Comparison of ENCODE assay signal across 29 cellular contexts in genomic region chr17:31513731-31514427, GRCh38.
DNase-seq lines count a peak whose midpoint lies in the region; ATAC-seq and TF ChIP-seq lines count a peak whose summit lies in the region.
"Had no signal": no experiment of that assay in that cellular context is flagged by ENCODE, and none has a peak within 500 bp of the region (broad histone marks: within the 10 kb centered on the region; RNA-seq: fewer than 3 reads in every experiment).

No MANE protein-coding gene starts in this region.

- DNase-seq in CD4-positive, CD25-positive, alpha-beta regulatory T cell: no peak
- DNase-seq in WTC11 (ENCODE audit: low spot score): no peak
- DNase-seq in natural killer cell: no peak
- DNase-seq in NCI-H82 treated with DMSO at 0.1 percent for 48 hours (lab: John Stamatoyannopoulos, UW; ENCODE audit: unreplicated experiment): no peak
- no peak for DNase-seq in adrenal gland
- DNase-seq: activated CD4-positive, alpha-beta memory T cell treated with anti-CD3 and anti-CD28 coated beads, Interleukin-2, amount 10 ng/mL, durations not matched to agents 7 days and 5 days; activated CD4-positive, CD25-positive, alpha-beta regulatory T cell treated with anti-CD3 and anti-CD28 coated beads, Interleukin-2, amount 50 U/mL, for 72 hours; activated effector memory CD4-positive, alpha-beta T cell treated with Interleukin-2 at 50 U/mL for 16 hours; colonic mucosa; effector CD4-positive, alpha-beta T cell; GOT3; hypothalamus; KBM-7; mammary epithelial cell; NCI-H1092 treated with DMSO at 0.1 percent for 48 hours; NCI-H1930; NCI-H524 treated with DMSO at 0.1 percent for 48 hours; PC-3; stimulated activated CD4-positive, alpha-beta T cell treated with anti-CD3 and anti-CD28 coated beads, Interleukin-12 subunit alpha, Interleukin-12 subunit beta, amount 100 ng/mL, for 4 hours; stimulated activated CD4-positive, alpha-beta T cell treated with anti-CD3 and anti-CD28 coated beads, Interleukin-2, amount 100 ng/mL, for 48 hours; upper lobe of right lung had no signal

- peak overlapping the region; percentile 95 for H3K27ac ChIP-seq in BLaER1
- H3K27ac ChIP-seq in CD4-positive, CD25-positive, alpha-beta regulatory T cell (ENCODE audit: insufficient read depth, low read length, poor library complexity, severe bottlenecking): no peak overlapping the region
- no peak overlapping the region for H3K27ac ChIP-seq in adrenal gland
- H3K27ac ChIP-seq: cardiac muscle cell, colonic mucosa, upper lobe of right lung had no signal

- peak overlapping the region; percentile 80 for H3K9ac ChIP-seq in BLaER1

- H3K27me3 ChIP-seq in BLaER1 (no peaks in the 10 kb centered on the region), adrenal gland (no peaks in the 10 kb centered on the region)
- H3K27me3 ChIP-seq in CD4-positive, CD25-positive, alpha-beta regulatory T cell (ENCODE audit: control insufficient read depth, insufficient read depth, low read length): no peaks in the 10 kb centered on the region
- H3K27me3 ChIP-seq: cardiac muscle cell, colonic mucosa, upper lobe of right lung had no signal

- H3K27ac Mint-ChIP-seq in CD4-positive, CD25-positive, alpha-beta regulatory T cell: peak overlapping the region in 2 of 3 donors; percentile 14 to 47
- H3K27ac Mint-ChIP-seq in WTC11 (peak overlapping the region; percentile 78; the same call in 1 of the 2 replicates), natural killer cell (peak overlapping the region; percentile 57 to 97)
- H3K27ac Mint-ChIP-seq: activated CD4-positive, alpha-beta memory T cell treated with anti-CD3 and anti-CD28 coated beads, Interleukin-2, amount 10 ng/mL, durations not matched to agents 7 days and 5 days had no signal

- H3K4me1 ChIP-seq in BLaER1: peaks cover 86% of the 10 kb centered on the region
- H3K4me1 ChIP-seq in CD4-positive, CD25-positive, alpha-beta regulatory T cell (ENCODE audit: control insufficient read depth, insufficient read depth, low read length, poor library complexity, severe bottlenecking): peaks cover 39% of the 10 kb centered on the region
- H3K4me1 ChIP-seq in adrenal gland (replicated peaks in 1 of 2): peaks cover 0 to 18% of the 10 kb centered on the region in 2 donors
- H3K4me1 ChIP-seq: colonic mucosa had no signal

- TF ChIP-seq POLR2A in adrenal gland (IDR thresholded peaks at IDR 0.05): no peak

- WGBS in adrenal gland, 4 donors: 78 to 91% (median 87%) methylated on average over 6 to 15 of the region's 15 CpGs

- no peaks in the 10 kb centered on the region for H3K9me3 Mint-ChIP-seq in CD4-positive, CD25-positive, alpha-beta regulatory T cell
- H3K9me3 Mint-ChIP-seq in WTC11 (no peaks in the 10 kb centered on the region), natural killer cell (no peaks in the 10 kb centered on the region)
- H3K9me3 Mint-ChIP-seq: activated CD4-positive, alpha-beta memory T cell treated with anti-CD3 and anti-CD28 coated beads, Interleukin-2, amount 10 ng/mL, durations not matched to agents 7 days and 5 days; T-helper 1 cell treated with Interleukin-12 subunit alpha and Interleukin-12 subunit beta and Interleukin-4 antibody, amounts not matched to agents 30 μg/mL and 1 μg/mL, for 36 hours had no signal

- no peak for ATAC-seq in CD4-positive, CD25-positive, alpha-beta regulatory T cell (ENCODE audit: low read depth in 2 of 2)
- ATAC-seq in WTC11: no peak
- ATAC-seq in natural killer cell: no peak
- ATAC-seq in GM19455 (IDR thresholded peaks at IDR 0.05; ENCODE audit: unreplicated experiment): no peak
- no peak for ATAC-seq in GM18519 (IDR thresholded peaks at IDR 0.05; ENCODE audit: low FRiP score, unreplicated experiment)
- ATAC-seq: PC-3, sciatic nerve, SK-N-SH treated with all-trans-retinoic acid at 6 μM for 48 hours, upper lobe of right lung had no signal

- peaks cover 7% of the 10 kb centered on the region for H3K36me3 Mint-ChIP-seq in CD4-positive, CD25-positive, alpha-beta regulatory T cell
- peaks cover 10% of the 10 kb centered on the region for H3K36me3 Mint-ChIP-seq in WTC11
- no peaks in the 10 kb centered on the region for H3K36me3 Mint-ChIP-seq in natural killer cell

- no peak overlapping the region for H3K4me3 Mint-ChIP-seq in CD4-positive, CD25-positive, alpha-beta regulatory T cell
- no peak overlapping the region for H3K4me3 Mint-ChIP-seq in WTC11
- no peak overlapping the region for H3K4me3 Mint-ChIP-seq in natural killer cell
- H3K4me3 Mint-ChIP-seq: activated CD4-positive, alpha-beta memory T cell treated with anti-CD3 and anti-CD28 coated beads, Interleukin-2, amount 10 ng/mL, durations not matched to agents 7 days and 5 days; T-helper 1 cell treated with Interleukin-12 subunit alpha and Interleukin-12 subunit beta and Interleukin-4 antibody, amounts not matched to agents 30 μg/mL and 1 μg/mL, for 36 hours had no signal

- H3K4me1 Mint-ChIP-seq in CD4-positive, CD25-positive, alpha-beta regulatory T cell: peaks cover 0 to 63% (median 31%) of the 10 kb centered on the region in 4 donors
- peaks cover 15% of the 10 kb centered on the region for H3K4me1 Mint-ChIP-seq in WTC11
- peaks cover 41 to 63% of the 10 kb centered on the region in 2 donors for H3K4me1 Mint-ChIP-seq in natural killer cell

- CTCF ChIA-PET in WTC11 (lab: Charles Lee): interaction anchor here (1.9 kb wide), 1 partner anchor 77 kb away, joined by 13 read pairs; no protein-coding TSS in a partner anchor

- no peaks in the 10 kb centered on the region for H4K20me1 ChIP-seq in BLaER1

- POLR2A ChIA-PET in WTC11 (lab: Charles Lee): no interaction called here

- no peaks in the 10 kb centered on the region for H3K27me3 Mint-ChIP-seq in CD4-positive, CD25-positive, alpha-beta regulatory T cell
- H3K27me3 Mint-ChIP-seq in WTC11 (ENCODE audit: low read depth) (no peaks in the 10 kb centered on the region), natural killer cell (ENCODE audit: low read depth in 2 of 2) (no peaks in the 10 kb centered on the region)
- H3K27me3 Mint-ChIP-seq: activated CD4-positive, alpha-beta memory T cell treated with anti-CD3 and anti-CD28 coated beads, Interleukin-2, amount 10 ng/mL, durations not matched to agents 7 days and 5 days; progenitor cell of endocrine pancreas had no signal

- no peaks in the 10 kb centered on the region for H3K9me3 ChIP-seq in BLaER1
- no peaks in the 10 kb centered on the region for H3K9me3 ChIP-seq in CD4-positive, CD25-positive, alpha-beta regulatory T cell (ENCODE audit: control insufficient read depth in 2 of 2, low read length in 2 of 2)
- no peaks in the 10 kb centered on the region for H3K9me3 ChIP-seq in adrenal gland (replicated peaks in 1 of 3)
- H3K9me3 ChIP-seq: colonic mucosa, upper lobe of right lung had no signal

- peak overlapping the region; percentile 99 for H3K4me2 ChIP-seq in BLaER1

- H3K36me3 ChIP-seq in BLaER1 (peaks cover 16% of the 10 kb centered on the region), adrenal gland (replicated peaks in 1 of 2) (no peaks in the 10 kb centered on the region)
- H3K36me3 ChIP-seq in CD4-positive, CD25-positive, alpha-beta regulatory T cell (ENCODE audit: control insufficient read depth, insufficient read depth, low read length): peaks cover 11% of the 10 kb centered on the region
- H3K36me3 ChIP-seq: cardiac muscle cell, colonic mucosa, upper lobe of right lung had no signal

- intact Hi-C loops in natural killer cell (cut with micrococcal nuclease) (no loop called here), adrenal gland (cut with DNase I) (no loop called here)

- H3K4me3 ChIP-seq in BLaER1: no peak overlapping the region
- no peak overlapping the region for H3K4me3 ChIP-seq in CD4-positive, CD25-positive, alpha-beta regulatory T cell (ENCODE audit: low read depth, low read length)
- H3K4me3 ChIP-seq in adrenal gland: no peak overlapping the region
- H3K4me3 ChIP-seq: cardiac muscle cell, colonic mucosa, upper lobe of right lung had no signal

- TF ChIP-seq CTCF in WTC11 (IDR thresholded peaks at IDR 0.05) (no peak), natural killer cell (IDR thresholded peaks at IDR 0.05) (no peak), adrenal gland (IDR thresholded peaks at IDR 0.05) (no peak)

TF ChIP-seq in WTC11, 78 proteins besides CTCF, POLR2A, EP300 and RAD21 (continues in another document):
- TF ChIP-seq FOXJ3 (CRISPR knock-in tag; IDR thresholded peaks at IDR 0.05; ENCODE audit: borderline replicate concordance) (no peak), ZNF138 (CRISPR knock-in tag; conservative IDR thresholded peaks at IDR 0.05) (no peak), ZNF671 (CRISPR knock-in tag; IDR thresholded peaks at IDR 0.05) (no peak), USF1 (CRISPR knock-in tag; IDR thresholded peaks at IDR 0.05) (no peak)
- TF ChIP-seq, protein P1, sequence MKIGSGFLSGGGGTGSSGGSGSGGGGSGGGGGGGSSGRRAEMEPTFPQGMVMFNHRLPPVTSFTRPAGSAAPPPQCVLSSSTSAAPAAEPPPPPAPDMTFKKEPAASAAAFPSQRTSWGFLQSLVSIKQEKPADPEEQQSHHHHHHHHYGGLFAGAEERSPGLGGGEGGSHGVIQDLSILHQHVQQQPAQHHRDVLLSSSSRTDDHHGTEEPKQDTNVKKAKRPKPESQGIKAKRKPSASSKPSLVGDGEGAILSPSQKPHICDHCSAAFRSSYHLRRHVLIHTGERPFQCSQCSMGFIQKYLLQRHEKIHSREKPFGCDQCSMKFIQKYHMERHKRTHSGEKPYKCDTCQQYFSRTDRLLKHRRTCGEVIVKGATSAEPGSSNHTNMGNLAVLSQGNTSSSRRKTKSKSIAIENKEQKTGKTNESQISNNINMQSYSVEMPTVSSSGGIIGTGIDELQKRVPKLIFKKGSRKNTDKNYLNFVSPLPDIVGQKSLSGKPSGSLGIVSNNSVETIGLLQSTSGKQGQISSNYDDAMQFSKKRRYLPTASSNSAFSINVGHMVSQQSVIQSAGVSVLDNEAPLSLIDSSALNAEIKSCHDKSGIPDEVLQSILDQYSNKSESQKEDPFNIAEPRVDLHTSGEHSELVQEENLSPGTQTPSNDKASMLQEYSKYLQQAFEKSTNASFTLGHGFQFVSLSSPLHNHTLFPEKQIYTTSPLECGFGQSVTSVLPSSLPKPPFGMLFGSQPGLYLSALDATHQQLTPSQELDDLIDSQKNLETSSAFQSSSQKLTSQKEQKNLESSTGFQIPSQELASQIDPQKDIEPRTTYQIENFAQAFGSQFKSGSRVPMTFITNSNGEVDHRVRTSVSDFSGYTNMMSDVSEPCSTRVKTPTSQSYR (CRISPR knock-in tag; IDR thresholded peaks at IDR 0.05): no peak
